Comparison of ENCODE assay signal across 8 cellular contexts in genomic region chrX:17535229-17535628, GRCh38.
DNase-seq lines count a peak whose midpoint lies in the region; ATAC-seq and TF ChIP-seq lines count a peak whose summit lies in the region.

No MANE protein-coding gene starts in this region.

- ATAC-seq in GM18861 (IDR thresholded peaks at IDR 0.05; ENCODE audit: unreplicated experiment), result peak; percentile 45

- peak; percentile 57 for DNase-seq in A673 (ENCODE audit: low spot score)
- peak; percentile 60 for DNase-seq in NCI-H69 (lab: John Stamatoyannopoulos, UW)
- no peak for DNase-seq in astrocyte of the cerebellum (ENCODE audit: low read depth)
- DNase-seq in CD1c-positive myeloid dendritic cell (ENCODE audit: extremely low spot score), result no peak
- no peak for DNase-seq in SK-N-DZ (ENCODE audit: low spot score)
- DNase-seq in DMS153 treated with DMSO at 0.1 percent for 48 hours (lab: John Stamatoyannopoulos, UW; ENCODE audit: unreplicated experiment), result no peak

- H3K4me1 ChIP-seq in A673 (ENCODE audit: insufficient read depth, low read length, poor library complexity, severe bottlenecking) (no peaks in the 10 kb centered on the region), neutrophil (ENCODE audit: control insufficient read depth in 1 of 2, insufficient read depth in 1 of 2, low read depth in 1 of 2, low read length in 1 of 2) (peaks cover 8% of the 10 kb centered on the region in 2 experiments)

- H3K36me3 ChIP-seq in A673 (ENCODE audit: insufficient read depth, low read length, poor library complexity, severe bottlenecking), result no peaks in the 10 kb centered on the region
- no peaks in the 10 kb centered on the region for H3K36me3 ChIP-seq in neutrophil

- CTCF ChIA-PET in A673 (lab: Charles Lee), result interaction anchor here (0.5 kb wide), 1 partner anchor 677 kb away, joined by 4 read pairs; no protein-coding TSS in a partner anchor

- intact Hi-C loops in A673 (cut with micrococcal nuclease; ENCODE audit: unreplicated experiment), result loop anchor here (1.0 kb wide), 2 partner anchors 56 to 155 kb away; no protein-coding TSS in a partner anchor

- in situ Hi-C loops in astrocyte of the cerebellum (cut with HindIII; ENCODE audit: low sequenced_read_pairs), result no loop called here

- H3K27ac ChIP-seq in A673 (ENCODE audit: low read depth, low read length, poor library complexity, severe bottlenecking), result no peak overlapping the region
- no peak overlapping the region for H3K27ac ChIP-seq in neutrophil

- no peak overlapping the region for H3K4me3 ChIP-seq in A673 (ENCODE audit: low read depth, low read length, poor library complexity, severe bottlenecking)
- H3K4me3 ChIP-seq in astrocyte of the cerebellum (ENCODE audit: low read depth, low read length), result no peak overlapping the region
- no peak overlapping the region for H3K4me3 ChIP-seq in neutrophil (ENCODE audit: low read depth in 1 of 2, low read length in 1 of 2)

- no peaks in the 10 kb centered on the region for H3K9me3 ChIP-seq in A673 (ENCODE audit: low read depth, low read length, poor library complexity, severe bottlenecking)
- H3K9me3 ChIP-seq in neutrophil, result no peaks in the 10 kb centered on the region

- peak; percentile 66 for TF ChIP-seq CTCF in A673 (conservative IDR thresholded peaks at IDR 0.05; ENCODE audit: low read depth, low read length)
- peak; percentile 30 for TF ChIP-seq CTCF in astrocyte of the cerebellum (IDR thresholded peaks at IDR 0.05; ENCODE audit: low read depth, low read length, missing control alignments)
- TF ChIP-seq CTCF in neutrophil (IDR thresholded peaks at IDR 0.05), result peak; percentile 57

- POLR2A ChIA-PET in A673 (lab: Charles Lee; ENCODE audit: low non-redundant PET), result no interaction called here

- H3K27me3 ChIP-seq in A673 (replicated peaks; ENCODE audit: insufficient read depth, low read depth, low read length, poor library complexity) (no peaks in the 10 kb centered on the region), neutrophil (no peaks in the 10 kb centered on the region)

- no TSS peak for BruUV-seq in A673 (replicated peaks; lab: Mats Ljungman, UMichigan)

Comparison
In these comparisons a context has a peak if more than half of its experiments do, and no peak if none do; other contexts are left out.
1. DNase-seq: peak in A673 (single experiment) and NCI-H69 (single experiment); none in astrocyte of the cerebellum (single experiment), CD1c-positive myeloid dendritic cell (single experiment), SK-N-DZ (single experiment) and DMS153 treated with DMSO at 0.1 percent for 48 hours (single experiment).
2. Peak in every context shown above with its lines, with median percentiles within 50 percentile points of each other: CTCF ChIP-seq.